In the genomic region with DNA sequence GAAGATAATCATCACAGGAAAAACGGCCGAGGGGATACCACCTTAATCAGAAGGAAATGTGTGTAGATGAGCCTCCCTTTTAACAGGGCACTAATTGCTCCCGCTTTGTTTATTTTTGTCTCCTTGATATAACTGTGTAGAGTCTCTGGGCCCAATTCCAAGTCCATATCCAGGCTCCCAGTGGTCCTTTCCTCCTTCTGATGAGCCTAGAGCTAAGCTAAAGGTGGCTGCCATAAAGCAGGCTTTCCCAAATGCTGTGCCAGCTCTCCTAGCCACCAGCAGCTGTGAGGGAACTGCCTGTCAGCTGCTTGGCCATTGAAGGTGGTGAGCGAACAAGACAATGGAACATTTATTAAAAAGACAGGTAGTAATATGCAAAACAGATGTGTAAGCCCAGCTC, we compare ENCODE assay signal across 14 cellular contexts. TPM values are rescaled to one million over a fixed set of nuclear protein-coding genes. Genes with fewer than 3 reads are reported as not detected.
A peak's percentile ranks its signal among the peaks of the same experiment; 100 is the strongest.
DNase-seq lines count a peak whose midpoint lies in the region; ATAC-seq and TF ChIP-seq lines count a peak whose summit lies in the region.
"Had no signal": no experiment of that assay in that cellular context is flagged by ENCODE, and none has a peak within 500 bp of the region (broad histone marks: within the 10 kb centered on the region; RNA-seq: fewer than 3 reads in every experiment).

No MANE protein-coding gene starts in this region.

- no peaks in the 10 kb centered on the region for H3K9me3 ChIP-seq in esophagus muscularis mucosa
- H3K9me3 ChIP-seq: A549, HAP-1 had no signal

- H3K27ac Mint-ChIP-seq in activated naive CD4-positive, alpha-beta T cell treated with anti-CD3 and anti-CD28 coated beads, Interleukin-2, amount 10 ng/mL, durations not matched to agents 7 days and 5 days, result no peak overlapping the region
- H3K27ac Mint-ChIP-seq: CD4-positive, CD25-positive, alpha-beta regulatory T cell had no signal

- H3K4me1 ChIP-seq in esophagus muscularis mucosa, result no peaks in the 10 kb centered on the region
- H3K4me1 ChIP-seq: A549, HAP-1 had no signal

- H3K27me3 Mint-ChIP-seq in activated naive CD4-positive, alpha-beta T cell treated with anti-CD3 and anti-CD28 coated beads, Interleukin-2, amount 10 ng/mL, durations not matched to agents 7 days and 5 days, result peaks cover 11% of the 10 kb centered on the region

- no peak for TF ChIP-seq POLR2A in esophagus muscularis mucosa (IDR thresholded peaks at IDR 0.05; ENCODE audit: low read depth)

- 79% methylated on average over 4 of the region's 4 CpGs for WGBS in esophagus muscularis mucosa

- no peak overlapping the region for H3K4me3 Mint-ChIP-seq in activated naive CD4-positive, alpha-beta T cell treated with anti-CD3 and anti-CD28 coated beads, Interleukin-2, amount 10 ng/mL, durations not matched to agents 7 days and 5 days
- H3K4me3 Mint-ChIP-seq: CD4-positive, CD25-positive, alpha-beta regulatory T cell had no signal

- no peak for TF ChIP-seq CTCF in esophagus muscularis mucosa (IDR thresholded peaks at IDR 0.05)

- CTCF ChIA-PET in activated naive CD4-positive, alpha-beta T cell treated with anti-CD3 and anti-CD28 coated beads, Interleukin-2, amount 10 ng/mL, durations not matched to agents 7 days and 5 days (lab: Charles Lee), result interaction anchor here (4.1 kb wide), 1 partner anchor 11 kb away, joined by 19 read pairs; no protein-coding TSS in a partner anchor

- TF ChIP-seq EP300 in esophagus muscularis mucosa (IDR thresholded peaks at IDR 0.05), result no peak

- intact Hi-C loops in esophagus muscularis mucosa (cut with DNase I), result no loop called here

- H3K9me3 Mint-ChIP-seq in activated naive CD4-positive, alpha-beta T cell treated with anti-CD3 and anti-CD28 coated beads, Interleukin-2, amount 10 ng/mL, durations not matched to agents 7 days and 5 days, result no peaks in the 10 kb centered on the region
- H3K9me3 Mint-ChIP-seq: CD4-positive, CD25-positive, alpha-beta regulatory T cell had no signal

- H3K27me3 ChIP-seq in esophagus muscularis mucosa, result no peaks in the 10 kb centered on the region

- H3K36me3 ChIP-seq in esophagus muscularis mucosa, result no peaks in the 10 kb centered on the region
- H3K36me3 ChIP-seq: HAP-1 had no signal

- DNase-seq in COR-L47 (lab: John Stamatoyannopoulos, UW) (peak; percentile 64), NCI-H1105 (lab: John Stamatoyannopoulos, UW) (peak; percentile 75), NCI-H526 treated with DMSO at 0.1 percent for 48 hours (lab: John Stamatoyannopoulos, UW) (peak; percentile 97), esophagus muscularis mucosa (ENCODE audit: extremely low spot score) (peak; percentile 64), C1 segment of cervical spinal cord (lab: John Stamatoyannopoulos, UW) (no peak)
- DNase-seq in activated naive CD4-positive, alpha-beta T cell treated with anti-CD3 and anti-CD28 coated beads, Interleukin-2, amount 10 ng/mL, durations not matched to agents 7 days and 5 days, result no peak
- DNase-seq: Calu3; CD4-positive, CD25-positive, alpha-beta regulatory T cell; DMS 273 treated with DMSO at 0.1 percent for 48 hours; GOT3 had no signal

- no peaks in the 10 kb centered on the region for H3K36me3 Mint-ChIP-seq in activated naive CD4-positive, alpha-beta T cell treated with anti-CD3 and anti-CD28 coated beads, Interleukin-2, amount 10 ng/mL, durations not matched to agents 7 days and 5 days
- H3K36me3 Mint-ChIP-seq: CD4-positive, CD25-positive, alpha-beta regulatory T cell had no signal

- no peak for ATAC-seq in GM18520 (IDR thresholded peaks at IDR 0.05; ENCODE audit: unreplicated experiment)
- ATAC-seq: A549, GM12878 had no signal

- no peak overlapping the region for H3K4me3 ChIP-seq in esophagus muscularis mucosa
- H3K4me3 ChIP-seq: A549, GM12878, HAP-1 had no signal

- H3K4me1 Mint-ChIP-seq in activated naive CD4-positive, alpha-beta T cell treated with anti-CD3 and anti-CD28 coated beads, Interleukin-2, amount 10 ng/mL, durations not matched to agents 7 days and 5 days, result no peaks in the 10 kb centered on the region
- H3K4me1 Mint-ChIP-seq: CD4-positive, CD25-positive, alpha-beta regulatory T cell had no signal

- H3K27ac ChIP-seq in esophagus muscularis mucosa (replicated peaks in 1 of 4), result no peak overlapping the region
- H3K27ac ChIP-seq: A549 had no signal

RNA-seq across cellular contexts. Expression of a gene that starts 17.2 kb away (rescaled TPM):
- 10 to 100 TPM; 22.7 to 56.9 (median 31.7) TPM for total RNA-seq in esophagus muscularis mucosa

Comparison
In these comparisons a context has a peak if more than half of its experiments do, and no peak if none do; other contexts are left out.
1. DNase-seq: peak in COR-L47 (single experiment), NCI-H1105 (single experiment), NCI-H526 treated with DMSO at 0.1 percent for 48 hours (single experiment) and esophagus muscularis mucosa (single experiment); none in C1 segment of cervical spinal cord (0 of 14) and activated naive CD4-positive, alpha-beta T cell treated with anti-CD3 and anti-CD28 coated beads, Interleukin-2, amount 10 ng/mL, durations not matched to agents 7 days and 5 days (single experiment).